23 cellular contexts compared by ENCODE assay signal in genomic region chr4:128168701-128169100, GRCh38.
"Had no signal": no experiment of that assay in that cellular context is flagged by ENCODE, and none has a peak within 500 bp of the region (broad histone marks: within the 10 kb centered on the region; RNA-seq: fewer than 3 reads in every experiment).

No MANE protein-coding gene starts in this region.

- H3K27ac ChIP-seq: esophagus squamous epithelium, foreskin keratinocyte, gastroesophageal sphincter, heart left ventricle, hepatocyte, neutrophil, pancreas, right lobe of liver, stomach, testis, tibial artery had no signal

- H3K4me1 ChIP-seq: esophagus squamous epithelium, gastroesophageal sphincter, heart left ventricle, right lobe of liver, stomach, testis had no signal

- H3K36me3 ChIP-seq: gastroesophageal sphincter, heart left ventricle, neutrophil, right lobe of liver, stomach, tibial artery had no signal

- H3K27me3 ChIP-seq: esophagus squamous epithelium, foreskin keratinocyte, gastroesophageal sphincter, heart left ventricle, hepatocyte, neutrophil, pancreas, right lobe of liver, stomach, testis, tibial artery had no signal

- DNase-seq: cortex of kidney; effector memory CD8-positive, alpha-beta T cell; erythroblast; esophagus squamous epithelium; foreskin keratinocyte; heart left ventricle; kidney; mesenchymal stem cell; mucosa of descending colon; naive B cell; pancreas; right lobe of liver; stimulated activated CD4-positive, alpha-beta T cell treated with anti-CD3 and anti-CD28 coated beads, Interleukin-12 subunit alpha, Interleukin-12 subunit beta, amount 100 ng/mL, for 4 hours; stimulated activated CD4-positive, alpha-beta T cell treated with anti-CD3 and anti-CD28 coated beads, Interleukin-1b, Interleukin-23, amount 100 ng/mL, for 48 hours; stimulated activated CD4-positive, alpha-beta T cell treated with anti-CD3 and anti-CD28 coated beads, Interleukin-4, amount 100 ng/mL, for 1 hour; stimulated activated naive CD4-positive, alpha-beta T cell treated with Interleukin-2 at 50 U/mL for 16 hours; stomach; testis; tibial artery had no signal

- H3K9me3 ChIP-seq: esophagus squamous epithelium, gastroesophageal sphincter, heart left ventricle, mucosa of descending colon, neutrophil, pancreas, right lobe of liver, stomach, testis, tibial artery had no signal

- H3K4me3 ChIP-seq: esophagus squamous epithelium, gastroesophageal sphincter, heart left ventricle, hepatocyte, mucosa of descending colon, pancreas, right lobe of liver, smooth muscle cell, stomach, testis, tibial artery had no signal
